Comparison of ENCODE assay signal across 10 cellular contexts in genomic region chr10:71868192-71868697, GRCh38. TPM values are rescaled to one million over a fixed set of nuclear protein-coding genes. Genes with fewer than 3 reads are reported as not detected.
DNase-seq lines count a peak whose midpoint lies in the region; ATAC-seq and TF ChIP-seq lines count a peak whose summit lies in the region.
"Had no signal": no experiment of that assay in that cellular context is flagged by ENCODE, and none has a peak within 500 bp of the region (broad histone marks: within the 10 kb centered on the region; RNA-seq: fewer than 3 reads in every experiment).

No MANE protein-coding gene starts in this region.

- H3K4me1 Mint-ChIP-seq in glutamatergic neuron (ENCODE audit: low read depth, unreplicated experiment) = no peaks in the 10 kb centered on the region
- H3K4me1 Mint-ChIP-seq in stimulated activated memory B cell treated with anti-CD40 and anti-IgM and Interleukin-4, amounts not matched to agents 10 μg/mL and 1 μg/mL and 100 μg/mL, for 72 hours = peaks cover 20% of the 10 kb centered on the region
- no peaks in the 10 kb centered on the region for H3K4me1 Mint-ChIP-seq in immature natural killer cell

- DNase-seq in SJCRH30 (peak; percentile 75 to 78), glutamatergic neuron (peak; percentile 7), immature natural killer cell (no peak), cerebellum (ENCODE audit: low spot score) (no peak)

- ATAC-seq in HG02759 (IDR thresholded peaks at IDR 0.05; ENCODE audit: unreplicated experiment) (peak; percentile 49), HG02885 (IDR thresholded peaks at IDR 0.05; ENCODE audit: poor library complexity, unreplicated experiment) (no peak), GM18909 (IDR thresholded peaks at IDR 0.05; ENCODE audit: poor library complexity, unreplicated experiment) (no peak)
- peak; percentile 92 for ATAC-seq in stimulated activated memory B cell treated with anti-CD40 and anti-IgM and Interleukin-4, amounts not matched to agents 10 μg/mL and 1 μg/mL and 100 μg/mL, for 72 hours

- H3K4me3 Mint-ChIP-seq in glutamatergic neuron (ENCODE audit: unreplicated experiment) = no peak overlapping the region
- no peak overlapping the region for H3K4me3 Mint-ChIP-seq in stimulated activated memory B cell treated with anti-CD40 and anti-IgM and Interleukin-4, amounts not matched to agents 10 μg/mL and 1 μg/mL and 100 μg/mL, for 72 hours
- no peak overlapping the region for H3K4me3 Mint-ChIP-seq in immature natural killer cell

- TF ChIP-seq CTCF in glutamatergic neuron (IDR thresholded peaks at IDR 0.05; ENCODE audit: partially characterized antibody, unreplicated experiment) = no peak

- H3K27me3 Mint-ChIP-seq in glutamatergic neuron (ENCODE audit: unreplicated experiment) = no peaks in the 10 kb centered on the region
- H3K27me3 Mint-ChIP-seq in stimulated activated memory B cell treated with anti-CD40 and anti-IgM and Interleukin-4, amounts not matched to agents 10 μg/mL and 1 μg/mL and 100 μg/mL, for 72 hours = no peaks in the 10 kb centered on the region
- H3K27me3 Mint-ChIP-seq in immature natural killer cell (ENCODE audit: low read depth in 3 of 3) = peaks cover 0 to 2% (median 1%) of the 10 kb centered on the region in 3 donors

- H3K9me3 Mint-ChIP-seq in glutamatergic neuron (ENCODE audit: unreplicated experiment) = peaks cover 2% of the 10 kb centered on the region
- no peaks in the 10 kb centered on the region for H3K9me3 Mint-ChIP-seq in stimulated activated memory B cell treated with anti-CD40 and anti-IgM and Interleukin-4, amounts not matched to agents 10 μg/mL and 1 μg/mL and 100 μg/mL, for 72 hours
- no peaks in the 10 kb centered on the region for H3K9me3 Mint-ChIP-seq in immature natural killer cell

- H3K36me3 Mint-ChIP-seq in glutamatergic neuron (ENCODE audit: unreplicated experiment) (peaks cover 3% of the 10 kb centered on the region), immature natural killer cell (no peaks in the 10 kb centered on the region)
- no peaks in the 10 kb centered on the region for H3K36me3 Mint-ChIP-seq in stimulated activated memory B cell treated with anti-CD40 and anti-IgM and Interleukin-4, amounts not matched to agents 10 μg/mL and 1 μg/mL and 100 μg/mL, for 72 hours

- H3K4me1 ChIP-seq in SJCRH30 = peaks cover 15% of the 10 kb centered on the region

- H3K27me3 ChIP-seq in SJCRH30 = no peaks in the 10 kb centered on the region
- H3K27me3 ChIP-seq: dorsolateral prefrontal cortex, SJSA1 had no signal

- H3K27ac Mint-ChIP-seq in glutamatergic neuron (ENCODE audit: unreplicated experiment) (peak overlapping the region; percentile 38), immature natural killer cell (no peak overlapping the region)
- H3K27ac Mint-ChIP-seq in stimulated activated memory B cell treated with anti-CD40 and anti-IgM and Interleukin-4, amounts not matched to agents 10 μg/mL and 1 μg/mL and 100 μg/mL, for 72 hours = peak overlapping the region; percentile 66

- no peaks in the 10 kb centered on the region for H3K36me3 ChIP-seq in SJCRH30
- H3K36me3 ChIP-seq: SJSA1 had no signal

- no peaks in the 10 kb centered on the region for H3K9me3 ChIP-seq in SJCRH30 (replicated peaks)
- H3K9me3 ChIP-seq: SJSA1 had no signal

- no peak overlapping the region for H3K27ac ChIP-seq in SJCRH30
- H3K27ac ChIP-seq: SJSA1 had no signal

- no peak overlapping the region for H3K4me3 ChIP-seq in SJCRH30
- H3K4me3 ChIP-seq: dorsolateral prefrontal cortex, SJSA1 had no signal

RNA-seq across cellular contexts. Expression of gene PSAP, which starts 17.2 kb away (rescaled TPM):
- total RNA-seq in SJCRH30 (2014; rRNA removed; shearing (Covaris generic)) = 172 and 181 TPM in 2 replicates
- total RNA-seq in glutamatergic neuron (ENCODE audit: unreplicated experiment) (737 TPM), cerebellum (366 TPM)
- polyA plus RNA-seq in immature natural killer cell = 1,000 to 10,000 TPM in 1 of 3 donors, 100 to 1,000 TPM in 2; 690 to 1,091 (median 798) TPM

Comparison
In these comparisons a context has a peak if more than half of its experiments do, and no peak if none do; other contexts are left out.
1. ATAC-seq: peak in HG02759 (single experiment) and stimulated activated memory B cell treated with anti-CD40 and anti-IgM and Interleukin-4, amounts not matched to agents 10 μg/mL and 1 μg/mL and 100 μg/mL, for 72 hours (single experiment); none in HG02885 (single experiment) and GM18909 (single experiment).
2. DNase-seq: peak in SJCRH30 (2 of 2) and glutamatergic neuron (single experiment); none in immature natural killer cell (0 of 3) and cerebellum (single experiment).
3. H3K27ac Mint-ChIP-seq: peak in glutamatergic neuron (single experiment) and stimulated activated memory B cell treated with anti-CD40 and anti-IgM and Interleukin-4, amounts not matched to agents 10 μg/mL and 1 μg/mL and 100 μg/mL, for 72 hours (single experiment); none in immature natural killer cell (0 of 6).